In the genomic region with DNA sequence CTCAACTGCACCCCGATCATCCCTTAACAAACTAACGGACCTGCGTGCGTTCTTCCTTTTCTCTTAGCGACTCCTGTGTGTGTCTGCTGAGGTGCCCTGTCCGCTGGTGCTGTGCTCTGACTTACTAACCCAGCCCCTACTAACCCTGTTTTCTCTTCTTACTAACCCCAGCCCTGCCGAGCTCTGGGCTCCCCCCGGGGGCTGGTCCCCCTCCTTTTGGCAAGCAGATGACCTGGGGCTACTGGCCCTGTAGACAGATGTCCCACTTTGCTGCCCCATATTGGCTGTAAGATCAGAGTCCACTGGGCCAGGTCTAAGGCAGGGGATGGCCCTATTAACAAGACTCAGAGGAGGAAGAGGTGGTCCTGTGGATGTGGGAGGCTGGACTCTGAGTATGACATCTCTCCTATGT, we compare ENCODE assay signal across 1 cellular context.
TF ChIP-seq lines count a peak whose summit lies in the region.

No MANE protein-coding gene starts in this region.

TF ChIP-seq in GM12878, 131 proteins besides CTCF, POLR2A, EP300 and RAD21:
- TF ChIP-seq, protein P1, sequence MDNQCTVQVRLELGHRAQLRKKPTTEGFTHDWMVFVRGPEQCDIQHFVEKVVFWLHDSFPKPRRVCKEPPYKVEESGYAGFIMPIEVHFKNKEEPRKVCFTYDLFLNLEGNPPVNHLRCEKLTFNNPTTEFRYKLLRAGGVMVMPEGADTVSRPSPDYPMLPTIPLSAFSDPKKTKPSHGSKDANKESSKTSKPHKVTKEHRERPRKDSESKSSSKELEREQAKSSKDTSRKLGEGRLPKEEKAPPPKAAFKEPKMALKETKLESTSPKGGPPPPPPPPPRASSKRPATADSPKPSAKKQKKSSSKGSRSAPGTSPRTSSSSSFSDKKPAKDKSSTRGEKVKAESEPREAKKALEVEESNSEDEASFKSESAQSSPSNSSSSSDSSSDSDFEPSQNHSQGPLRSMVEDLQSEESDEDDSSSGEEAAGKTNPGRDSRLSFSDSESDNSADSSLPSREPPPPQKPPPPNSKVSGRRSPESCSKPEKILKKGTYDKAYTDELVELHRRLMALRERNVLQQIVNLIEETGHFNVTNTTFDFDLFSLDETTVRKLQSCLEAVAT (IDR thresholded peaks at IDR 0.05), result peak; percentile 91
- TF ChIP-seq POU2F2 (IDR thresholded peaks at IDR 0.05; ENCODE audit: borderline replicate concordance, low read depth, low read length) (no peak), YBX1 (IDR thresholded peaks at IDR 0.05) (no peak), SMAD1 (IDR thresholded peaks at IDR 0.05; ENCODE audit: low read depth, partially characterized antibody) (peak; percentile 31)
- TF ChIP-seq, protein P2, sequence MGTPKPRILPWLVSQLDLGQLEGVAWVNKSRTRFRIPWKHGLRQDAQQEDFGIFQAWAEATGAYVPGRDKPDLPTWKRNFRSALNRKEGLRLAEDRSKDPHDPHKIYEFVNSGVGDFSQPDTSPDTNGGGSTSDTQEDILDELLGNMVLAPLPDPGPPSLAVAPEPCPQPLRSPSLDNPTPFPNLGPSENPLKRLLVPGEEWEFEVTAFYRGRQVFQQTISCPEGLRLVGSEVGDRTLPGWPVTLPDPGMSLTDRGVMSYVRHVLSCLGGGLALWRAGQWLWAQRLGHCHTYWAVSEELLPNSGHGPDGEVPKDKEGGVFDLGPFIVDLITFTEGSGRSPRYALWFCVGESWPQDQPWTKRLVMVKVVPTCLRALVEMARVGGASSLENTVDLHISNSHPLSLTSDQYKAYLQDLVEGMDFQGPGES (IDR thresholded peaks at IDR 0.05), result no peak
